In genomic region chr6:56640374-56640773, GRCh38 we compare ENCODE assay signal across 19 cellular contexts. TPM values are rescaled to one million over a fixed set of nuclear protein-coding genes. Genes with fewer than 3 reads are reported as not detected.
DNase-seq lines count a peak whose midpoint lies in the region; ATAC-seq, FAIRE-seq and TF ChIP-seq lines count a peak whose summit lies in the region.
"Had no signal": no experiment of that assay in that cellular context is flagged by ENCODE, and none has a peak within 500 bp of the region (broad histone marks: within the 10 kb centered on the region; RNA-seq: fewer than 3 reads in every experiment).

No MANE protein-coding gene starts in this region.

- H3K9ac ChIP-seq in keratinocyte (ENCODE audit: control insufficient read depth, extremely low read depth, insufficient read depth, low read length) = peak overlapping the region; percentile 88
- H3K9ac ChIP-seq: KMS-11 had no signal

- H3K9me3 Mint-ChIP-seq in activated CD8-positive, alpha-beta T cell treated with anti-CD3 and anti-CD28 coated beads, Interleukin-2, amount 10 ng/mL, durations not matched to agents 7 days and 5 days (ENCODE audit: insufficient read depth) = no peaks in the 10 kb centered on the region

- 91% methylated on average over 4 of the region's 4 CpGs for WGBS in hepatocyte (ENCODE audit: low lambda C conversion rate, missing lambda C conversion rate)

- H2AFZ ChIP-seq in keratinocyte (ENCODE audit: control insufficient read depth, low read length) = no peak overlapping the region
- H2AFZ ChIP-seq in hepatocyte = no peak overlapping the region

- H3K36me3 ChIP-seq in bronchial epithelial cell (ENCODE audit: control insufficient read depth, insufficient read depth, low read length) (peaks cover 5% of the 10 kb centered on the region), keratinocyte (ENCODE audit: control insufficient read depth in 2 of 2, extremely low read depth in 1 of 2, insufficient read depth in 2 of 2, low read length in 2 of 2) (peaks cover 12 to 20% of the 10 kb centered on the region in 2 experiments), hepatocyte (replicated peaks; ENCODE audit: insufficient read depth, low read depth) (no peaks in the 10 kb centered on the region)

- TF ChIP-seq CTCF in bronchial epithelial cell (IDR thresholded peaks at IDR 0.05; ENCODE audit: insufficient read depth, low read length, severe bottlenecking) (no peak), keratinocyte (optimal IDR thresholded peaks at IDR 0.05 in 1 of 3, IDR thresholded peaks at IDR 0.05 in 1 of 3, conservative IDR thresholded peaks at IDR 0.05 in 1 of 3; ENCODE audit: extremely low read depth in 1 of 3, insufficient read depth in 2 of 3, low read length in 3 of 3) (no peak), hepatocyte (IDR thresholded peaks at IDR 0.05; ENCODE audit: poor library complexity) (no peak)

- ATAC-seq in activated CD8-positive, alpha-beta T cell treated with anti-CD3 and anti-CD28 coated beads, Interleukin-2, amount 10 ng/mL, durations not matched to agents 7 days and 5 days = no peak
- ATAC-seq: SK-N-SH treated with all-trans-retinoic acid at 6 μM for 48 hours had no signal

- no peaks in the 10 kb centered on the region for H3K36me3 Mint-ChIP-seq in activated CD8-positive, alpha-beta T cell treated with anti-CD3 and anti-CD28 coated beads, Interleukin-2, amount 10 ng/mL, durations not matched to agents 7 days and 5 days (ENCODE audit: low read depth)

- POLR2A ChIA-PET in activated CD8-positive, alpha-beta T cell treated with anti-CD3 and anti-CD28 coated beads, Interleukin-2, amount 10 ng/mL, durations not matched to agents 7 days and 5 days (lab: Charles Lee) = no interaction called here

- no peaks in the 10 kb centered on the region for H3K9me1 ChIP-seq in keratinocyte (ENCODE audit: control insufficient read depth, extremely low read depth, insufficient read depth, low read length)

- H3K9me3 ChIP-seq in keratinocyte (ENCODE audit: control insufficient read depth, low read depth, low read length) (no peaks in the 10 kb centered on the region), hepatocyte (ENCODE audit: low read depth) (no peaks in the 10 kb centered on the region)

- H3K4me3 Mint-ChIP-seq in activated CD8-positive, alpha-beta T cell treated with anti-CD3 and anti-CD28 coated beads, Interleukin-2, amount 10 ng/mL, durations not matched to agents 7 days and 5 days = no peak overlapping the region

- H4K20me1 ChIP-seq in keratinocyte (ENCODE audit: control insufficient read depth, extremely low read depth, insufficient read depth, low read length) (no peaks in the 10 kb centered on the region), hepatocyte (ENCODE audit: insufficient read depth, poor library complexity, severe bottlenecking) (no peaks in the 10 kb centered on the region)

- H3K27ac ChIP-seq in keratinocyte (ENCODE audit: control insufficient read depth, insufficient read depth, low read length) (peak overlapping the region; percentile 95), hepatocyte (no peak overlapping the region)
- H3K27ac ChIP-seq: C4-2B, KMS-11 had no signal

- H3K4me1 ChIP-seq in keratinocyte (ENCODE audit: control insufficient read depth, extremely low read depth, insufficient read depth, low read length) = peaks cover 34% of the 10 kb centered on the region
- H3K4me1 ChIP-seq in hepatocyte (ENCODE audit: insufficient read depth) = no peaks in the 10 kb centered on the region

- H3K27me3 ChIP-seq in bronchial epithelial cell (ENCODE audit: control insufficient read depth, insufficient read depth, low read length) = no peaks in the 10 kb centered on the region
- no peaks in the 10 kb centered on the region for H3K27me3 ChIP-seq in keratinocyte (ENCODE audit: control insufficient read depth, extremely low read depth, insufficient read depth, low read length)
- H3K27me3 ChIP-seq in hepatocyte = no peaks in the 10 kb centered on the region

- H3K4me3 ChIP-seq in bronchial epithelial cell (ENCODE audit: low read depth, low read length) (peak overlapping the region; percentile 52), keratinocyte (ENCODE audit: control insufficient read depth in 2 of 3, extremely low read depth in 1 of 3, insufficient read depth in 2 of 3, low read depth in 1 of 3, low read length in 3 of 3) (peak overlapping the region; percentile 60 to 93 (median 79)), hepatocyte (no peak overlapping the region)

- H3K4me2 ChIP-seq in keratinocyte (ENCODE audit: control insufficient read depth, extremely low read depth, insufficient read depth, low read depth, low read length) (peak overlapping the region; percentile 49), hepatocyte (no peak overlapping the region)
- H3K4me2 ChIP-seq: KMS-11 had no signal

- DNase-seq in NCI-H69 (lab: John Stamatoyannopoulos, UW) = peak; percentile 6
- DNase-seq in bronchial epithelial cell (ENCODE audit: low read depth) = no peak
- DNase-seq in keratinocyte (ENCODE audit: low read depth, low spot score) = no peak
- DNase-seq in DMS153 (lab: John Stamatoyannopoulos, UW) = no peak
- no peak for DNase-seq in amniotic stem cell (lab: John Stamatoyannopoulos, UW)
- no peak for DNase-seq in activated CD8-positive, alpha-beta T cell treated with anti-CD3 and anti-CD28 coated beads, Interleukin-2, amount 10 ng/mL, durations not matched to agents 7 days and 5 days
- no peak for DNase-seq in hepatocyte (ENCODE audit: low spot score)
- DNase-seq: AML-193, DMS79 treated with DMSO at 0.1 percent for 48 hours, NCI-H1048, NCI-H1436, NCI-H2081, NCI-H446, NCI-H526 treated with DMSO at 0.1 percent for 48 hours, OCI-M1, SIG-M5 had no signal

- peaks cover 1% of the 10 kb centered on the region for H3K27me3 Mint-ChIP-seq in activated CD8-positive, alpha-beta T cell treated with anti-CD3 and anti-CD28 coated beads, Interleukin-2, amount 10 ng/mL, durations not matched to agents 7 days and 5 days (ENCODE audit: low read depth)

- CTCF ChIA-PET in activated CD8-positive, alpha-beta T cell treated with anti-CD3 and anti-CD28 coated beads, Interleukin-2, amount 10 ng/mL, durations not matched to agents 7 days and 5 days (lab: Charles Lee) = interaction anchor here (0.7 to 4.2 kb wide), 2 partner anchors 10 to 211 kb away, joined by 3 to 18 read pairs; no protein-coding TSS in a partner anchor

- FAIRE-seq in bronchial epithelial cell (lab: Jason Lieb, UNC) (no peak), keratinocyte (lab: Jason Lieb, UNC) (peak; percentile 77)

- H3K79me2 ChIP-seq in keratinocyte (ENCODE audit: control insufficient read depth, insufficient read depth, low read length) = peaks cover 50% of the 10 kb centered on the region
- H3K79me2 ChIP-seq in hepatocyte = no peaks in the 10 kb centered on the region

- no peaks in the 10 kb centered on the region for H3K9me2 ChIP-seq in hepatocyte (replicated peaks; ENCODE audit: insufficient read depth)

- dilution Hi-C loops in keratinocyte (cut with MboI; ENCODE audit: extremely low pct_ligation_motif_present, low sequenced_read_pairs) = no loop called here

- H3K27ac Mint-ChIP-seq in activated CD8-positive, alpha-beta T cell treated with anti-CD3 and anti-CD28 coated beads, Interleukin-2, amount 10 ng/mL, durations not matched to agents 7 days and 5 days = no peak overlapping the region

- no peaks in the 10 kb centered on the region for H3K4me1 Mint-ChIP-seq in activated CD8-positive, alpha-beta T cell treated with anti-CD3 and anti-CD28 coated beads, Interleukin-2, amount 10 ng/mL, durations not matched to agents 7 days and 5 days (ENCODE audit: low read depth)

RNA-seq across cellular contexts. Expression of gene DST, which starts 2.3 kb away (rescaled TPM):
- total RNA-seq in bronchial epithelial cell = 450 and 628 TPM in 2 replicates
- polyA plus RNA-seq in keratinocyte = 163 to 525 TPM (median 455 TPM) in 3 replicates
- polyA plus RNA-seq in keratinocyte (2011; ENCODE audit: low read depth) = 960 TPM
- 166 and 296 TPM in 2 replicates for polyA plus RNA-seq in keratinocyte (2011; cell fraction: cytosol; rRNA removed)
- 597 and 675 TPM in 2 replicates for polyA plus RNA-seq in keratinocyte (2011; cell fraction: nucleus; rRNA removed)
- 182 and 442 TPM in 2 replicates for polyA plus RNA-seq in keratinocyte (2012; ENCODE audit: low replicate concordance)
- polyA minus RNA-seq in keratinocyte = 146 to 1,560 TPM (median 1,338 TPM) in 3 replicates
- polyA minus RNA-seq in keratinocyte (2011; cell fraction: cytosol; rRNA and poly(A)+ RNA removed) = 516 TPM
- polyA minus RNA-seq in keratinocyte (2011; cell fraction: nucleus; rRNA and poly(A)+ RNA removed) = 893 and 2,335 TPM in 2 replicates
- total RNA-seq in activated CD8-positive, alpha-beta T cell treated with anti-CD3 and anti-CD28 coated beads, Interleukin-2, amount 10 ng/mL, durations not matched to agents 7 days and 5 days = under 1 TPM; 0.76 to 0.79 TPM
- 369 and 396 TPM in 2 replicates for total RNA-seq in hepatocyte
- polyA plus RNA-seq in hepatocyte = 103 and 131 TPM in 2 replicates

Comparison
In these comparisons a context has a peak if more than half of its experiments do, and no peak if none do; other contexts are left out.
1. RNA of gene DST, which starts 2.3 kb away (total RNA-seq): 450 to 628 TPM in bronchial epithelial cell and 369 to 396 TPM in hepatocyte; 0.76 to 0.79 TPM in activated CD8-positive, alpha-beta T cell treated with anti-CD3 and anti-CD28 coated beads, Interleukin-2, amount 10 ng/mL, durations not matched to agents 7 days and 5 days; every median in the first group is over 100 times any median in the second.